Comparison of ENCODE assay signal across 23 cellular contexts in genomic region chr15:40448354-40448753, GRCh38. TPM values are rescaled to one million over a fixed set of nuclear protein-coding genes. Genes with fewer than 3 reads are reported as not detected.
A peak's percentile ranks its signal among the peaks of the same experiment; 100 is the strongest.
DNase-seq lines count a peak whose midpoint lies in the region; ATAC-seq, FAIRE-seq and TF ChIP-seq lines count a peak whose summit lies in the region.
"Had no signal": no experiment of that assay in that cellular context is flagged by ENCODE, and none has a peak within 500 bp of the region (broad histone marks: within the 10 kb centered on the region; RNA-seq: fewer than 3 reads in every experiment).

No MANE protein-coding gene starts in this region.

- peaks cover 12 to 15% of the 10 kb centered on the region in 2 donors for H3K4me1 ChIP-seq in small intestine (ENCODE audit: control insufficient read depth in 2 of 2, insufficient read depth in 1 of 2, low read depth in 1 of 2, low read length in 1 of 2)
- H3K4me1 ChIP-seq in left ventricle myocardium inferior = peaks cover 66% of the 10 kb centered on the region

- ATAC-seq in natural killer cell treated with Interleukin-12 subunit alpha and Interleukin-12 subunit beta and Interleukin-15 and Interleukin-18, amount 100 ng/mL, for 72 hours = no peak
- ATAC-seq in natural killer cell = no peak
- ATAC-seq in left colon = peak; percentile 71
- ATAC-seq: A549, GM23338 had no signal

- no peak overlapping the region for H3K4me3 Mint-ChIP-seq in natural killer cell treated with Interleukin-12 subunit alpha and Interleukin-12 subunit beta and Interleukin-15 and Interleukin-18, amount 100 ng/mL, for 72 hours
- H3K4me3 Mint-ChIP-seq in natural killer cell = no peak overlapping the region
- H3K4me3 Mint-ChIP-seq: CD14-positive monocyte; CD4-positive, alpha-beta T cell; GM23338; H9 had no signal

- H3K9me3 ChIP-seq in small intestine (ENCODE audit: control insufficient read depth, low read depth) (no peaks in the 10 kb centered on the region), left ventricle myocardium inferior (replicated peaks) (no peaks in the 10 kb centered on the region)
- H3K9me3 ChIP-seq: A549; BE2C; BLaER1 treated with 17β-estradiol and CSF1 and Interleukin-3, amounts not matched to agents 10 nM and 100 nM had no signal

- H3K36me3 Mint-ChIP-seq in natural killer cell treated with Interleukin-12 subunit alpha and Interleukin-12 subunit beta and Interleukin-15 and Interleukin-18, amount 100 ng/mL, for 72 hours = no peaks in the 10 kb centered on the region
- no peaks in the 10 kb centered on the region for H3K36me3 Mint-ChIP-seq in natural killer cell

- H3K27me3 ChIP-seq in small intestine (ENCODE audit: control insufficient read depth in 2 of 2, insufficient read depth in 2 of 2, low read length in 2 of 2) = no peaks in the 10 kb centered on the region
- H3K27me3 ChIP-seq in dorsolateral prefrontal cortex = no peaks in the 10 kb centered on the region
- no peaks in the 10 kb centered on the region for H3K27me3 ChIP-seq in left ventricle myocardium inferior (ENCODE audit: low read depth)
- H3K27me3 ChIP-seq: BE2C had no signal

- DNase-seq in natural killer cell treated with Interleukin-12 subunit alpha and Interleukin-12 subunit beta and Interleukin-15 and Interleukin-18, amount 100 ng/mL, for 72 hours (ENCODE audit: low spot score) = peak; percentile 38
- DNase-seq in natural killer cell (no peak), left colon (no peak), small intestine (peak; percentile 69), HUDEP-2 (lab: John Stamatoyannopoulos, UW; ENCODE audit: unreplicated experiment in 76 of 76) (no peak), dorsolateral prefrontal cortex (no peak), left ventricle myocardium inferior (no peak)
- DNase-seq: 8988T; ACHN; AML-193; BE2C; Calu3; CD4-positive, alpha-beta T cell; COR-L47; DMS79 treated with DMSO at 0.1 percent for 48 hours; GF-D8; H9 had no signal

- no peak overlapping the region for H3K27ac ChIP-seq in small intestine (ENCODE audit: low read depth in 1 of 2, low read length in 1 of 2)
- H3K27ac ChIP-seq in dorsolateral prefrontal cortex = no peak overlapping the region
- no peak overlapping the region for H3K27ac ChIP-seq in left ventricle myocardium inferior (replicated peaks)
- H3K27ac ChIP-seq: A549; BLaER1 treated with 17β-estradiol and CSF1 and Interleukin-3, amounts not matched to agents 10 nM and 100 nM had no signal

- no peaks in the 10 kb centered on the region for H3K27me3 Mint-ChIP-seq in natural killer cell treated with Interleukin-12 subunit alpha and Interleukin-12 subunit beta and Interleukin-15 and Interleukin-18, amount 100 ng/mL, for 72 hours
- no peaks in the 10 kb centered on the region for H3K27me3 Mint-ChIP-seq in natural killer cell (ENCODE audit: low read depth in 2 of 2)
- H3K27me3 Mint-ChIP-seq: CD4-positive, alpha-beta T cell had no signal

- peaks cover 54 to 61% of the 10 kb centered on the region in 2 donors for H3K4me1 Mint-ChIP-seq in natural killer cell treated with Interleukin-12 subunit alpha and Interleukin-12 subunit beta and Interleukin-15 and Interleukin-18, amount 100 ng/mL, for 72 hours (ENCODE audit: low read depth in 2 of 2)
- H3K4me1 Mint-ChIP-seq in natural killer cell = peaks cover 64 to 66% of the 10 kb centered on the region in 2 donors

- intact Hi-C loops in natural killer cell (cut with micrococcal nuclease) = no loop called here
- intact Hi-C loops in left colon (cut with DNase I, micrococcal nuclease) = no loop called here
- intact Hi-C loops in dorsolateral prefrontal cortex (cut with DNase I) = loop anchor here in 1 of 2 donors (10.0 kb wide), 1 partner anchor 116 kb away; the partner anchor contains the start of genes CCDC32 and RPUSD2
- intact Hi-C loops in left ventricle myocardium inferior (cut with micrococcal nuclease) = no loop called here

- H3K27ac Mint-ChIP-seq in natural killer cell treated with Interleukin-12 subunit alpha and Interleukin-12 subunit beta and Interleukin-15 and Interleukin-18, amount 100 ng/mL, for 72 hours = no peak overlapping the region
- H3K27ac Mint-ChIP-seq in natural killer cell = no peak overlapping the region
- H3K27ac Mint-ChIP-seq: GM23338 had no signal

- H3K9me3 Mint-ChIP-seq in natural killer cell treated with Interleukin-12 subunit alpha and Interleukin-12 subunit beta and Interleukin-15 and Interleukin-18, amount 100 ng/mL, for 72 hours = no peaks in the 10 kb centered on the region
- H3K9me3 Mint-ChIP-seq in natural killer cell = no peaks in the 10 kb centered on the region
- H3K9me3 Mint-ChIP-seq: CD4-positive, alpha-beta T cell; GM23338; H9 had no signal

- WGBS in small intestine, 3 donors = 55 to 80% (median 56%) methylated on average over 4 of the region's 4 CpGs

- H3K4me3 ChIP-seq in small intestine (ENCODE audit: low read depth in 1 of 2, low read length in 2 of 2) (no peak overlapping the region), dorsolateral prefrontal cortex (no peak overlapping the region), left ventricle myocardium inferior (no peak overlapping the region)
- H3K4me3 ChIP-seq: A549; BLaER1 treated with 17β-estradiol and CSF1 and Interleukin-3, amounts not matched to agents 10 nM and 100 nM; GM23338 had no signal

- no peak for TF ChIP-seq CTCF in natural killer cell (IDR thresholded peaks at IDR 0.05)
- no peak for TF ChIP-seq CTCF in dorsolateral prefrontal cortex (IDR thresholded peaks at IDR 0.05 in 54 of 56, conservative IDR thresholded peaks at IDR 0.05 in 2 of 56; ENCODE audit: low read depth in 1 of 56, partially characterized antibody in 56 of 56)
- no peak for TF ChIP-seq CTCF in left ventricle myocardium inferior (IDR thresholded peaks at IDR 0.05; ENCODE audit: borderline replicate concordance)

- no peak for FAIRE-seq in small intestine (lab: Jason Lieb, UNC)
- FAIRE-seq: A549, GM12891, GM18507 had no signal

- H3K36me3 ChIP-seq in small intestine (ENCODE audit: control insufficient read depth in 2 of 2, insufficient read depth in 2 of 2, low read length in 2 of 2) = no peaks in the 10 kb centered on the region
- no peaks in the 10 kb centered on the region for H3K36me3 ChIP-seq in left ventricle myocardium inferior
- H3K36me3 ChIP-seq: BE2C had no signal

RNA-seq across cellular contexts. Expression of gene BAHD1, which starts 7.6 kb away (rescaled TPM):
- total RNA-seq in natural killer cell treated with Interleukin-12 subunit alpha and Interleukin-12 subunit beta and Interleukin-15 and Interleukin-18, amount 100 ng/mL, for 72 hours = 10 to 100 TPM; 27.9 to 29.2 TPM
- total RNA-seq in natural killer cell = 10 to 100 TPM; 29.4 to 48.9 (median 41.8) TPM
- 10 to 100 TPM; 20.9 to 27.2 TPM for total RNA-seq in left colon
- polyA plus RNA-seq in small intestine = 10 to 100 TPM; 10.7 to 13.3 (median 11.6) TPM
- 10 to 100 TPM; 16.2 to 33.8 (median 21.3) TPM for total RNA-seq in dorsolateral prefrontal cortex
- 17.1 TPM for total RNA-seq in left ventricle myocardium inferior

RNA-seq across cellular contexts. Expression of gene CHST14, which starts 22.4 kb away (rescaled TPM):
- 10 to 100 TPM in 1 of 2 donors, 1 to 10 TPM in 1; 9.1 to 14.7 TPM for total RNA-seq in natural killer cell treated with Interleukin-12 subunit alpha and Interleukin-12 subunit beta and Interleukin-15 and Interleukin-18, amount 100 ng/mL, for 72 hours
- total RNA-seq in natural killer cell = 10 to 100 TPM in 2 of 3 donors, 1 to 10 TPM in 1; 9.8 to 16.7 (median 12.9) TPM
- total RNA-seq in left colon = 1 to 10 TPM; 2.5 to 5.1 TPM
- 1 to 10 TPM in 2 of 3 donors, under 1 TPM in 1; 0.45 to 6.3 (median 1.1) TPM for polyA plus RNA-seq in small intestine
- 1 to 10 TPM; 2.2 to 8.4 (median 3.9) TPM for total RNA-seq in dorsolateral prefrontal cortex
- 8.4 TPM for total RNA-seq in left ventricle myocardium inferior

RNA-seq across cellular contexts. Expression of gene IVD, which starts 42.8 kb away (rescaled TPM):
- 100 to 1,000 TPM in 1 of 2 donors, 10 to 100 TPM in 1; 63.3 to 111 TPM for total RNA-seq in natural killer cell treated with Interleukin-12 subunit alpha and Interleukin-12 subunit beta and Interleukin-15 and Interleukin-18, amount 100 ng/mL, for 72 hours
- total RNA-seq in natural killer cell = 10 to 100 TPM; 56.2 to 76.8 (median 67.3) TPM
- 10 to 100 TPM; 68.8 to 71.5 TPM for total RNA-seq in left colon
- 10 to 100 TPM; 20.0 to 58.3 (median 22.8) TPM for polyA plus RNA-seq in small intestine
- total RNA-seq in dorsolateral prefrontal cortex = 100 to 1,000 TPM in 22 of 120 experiments, 10 to 100 TPM in 98; 64.9 to 126 (median 91.0) TPM
- 106 TPM for total RNA-seq in left ventricle myocardium inferior

Comparison
In these comparisons a context has a peak if more than half of its experiments do, and no peak if none do; other contexts are left out.
1. DNase-seq: peak in natural killer cell treated with Interleukin-12 subunit alpha and Interleukin-12 subunit beta and Interleukin-15 and Interleukin-18, amount 100 ng/mL, for 72 hours (single experiment) and small intestine (single experiment); none in natural killer cell (single experiment), left colon (0 of 2), HUDEP-2 (0 of 76), dorsolateral prefrontal cortex (0 of 10) and left ventricle myocardium inferior (single experiment).